18 cellular contexts compared by ENCODE assay signal in genomic region chr1:51714374-51715019, GRCh38.
DNase-seq lines count a peak whose midpoint lies in the region; ATAC-seq, FAIRE-seq and TF ChIP-seq lines count a peak whose summit lies in the region.
"Had no signal": no experiment of that assay in that cellular context is flagged by ENCODE, and none has a peak within 500 bp of the region (broad histone marks: within the 10 kb centered on the region; RNA-seq: fewer than 3 reads in every experiment).

No MANE protein-coding gene starts in this region.

- no peak for TF ChIP-seq POLR2A in H54 (IDR thresholded peaks at IDR 0.05; ENCODE audit: low read depth, low read length)

- no peak for DNase-seq in activated naive CD8-positive, alpha-beta T cell treated with anti-CD3 and anti-CD28 coated beads, Interleukin-2, amount 50 U/mL, for 24 hours
- DNase-seq in activated naive CD8-positive, alpha-beta T cell treated with anti-CD3 and anti-CD28 coated beads for 36 hours: no peak
- DNase-seq in H54 (ENCODE audit: insufficient read length, low spot score) (no peak), astrocyte (ENCODE audit: low read depth) (no peak), occipital lobe (lab: John Stamatoyannopoulos, UW) (no peak), brain microvascular endothelial cell (no peak)
- DNase-seq in stimulated activated effector memory CD8-positive, alpha-beta T cell treated with anti-CD3 and anti-CD28 coated beads, Interleukin-12 subunit alpha, Interleukin-12 subunit beta, amount 100 ng/mL, for 72 hours (ENCODE audit: low spot score in 2 of 2): no peak
- DNase-seq: ACHN; BE2C; CD4-positive, alpha-beta T cell; DMS53; Karpas-422; NCI-H187 treated with DMSO at 0.1 percent for 48 hours; NCI-H69; NK-92 treated with Interleukin-12 subunit alpha and Interleukin-12 subunit beta, amount 100 ng/mL, for 24 hours; RPMI8226; SIG-M5 had no signal

- no peak overlapping the region for H3K27ac Mint-ChIP-seq in activated naive CD8-positive, alpha-beta T cell treated with anti-CD3 and anti-CD28 coated beads, Interleukin-2, amount 50 U/mL, for 24 hours
- H3K27ac Mint-ChIP-seq in activated naive CD8-positive, alpha-beta T cell treated with anti-CD3 and anti-CD28 coated beads for 36 hours: no peak overlapping the region
- no peak overlapping the region for H3K27ac Mint-ChIP-seq in astrocyte (ENCODE audit: unreplicated experiment)
- no peak overlapping the region for H3K27ac Mint-ChIP-seq in stimulated activated effector memory CD8-positive, alpha-beta T cell treated with anti-CD3 and anti-CD28 coated beads, Interleukin-12 subunit alpha, Interleukin-12 subunit beta, amount 100 ng/mL, for 72 hours
- H3K27ac Mint-ChIP-seq: CD4-positive, alpha-beta T cell had no signal

- peaks cover 9% of the 10 kb centered on the region for H3K36me3 Mint-ChIP-seq in activated naive CD8-positive, alpha-beta T cell treated with anti-CD3 and anti-CD28 coated beads, Interleukin-2, amount 50 U/mL, for 24 hours (ENCODE audit: low read depth)
- H3K36me3 Mint-ChIP-seq in activated naive CD8-positive, alpha-beta T cell treated with anti-CD3 and anti-CD28 coated beads for 36 hours: peaks cover 23% of the 10 kb centered on the region
- peaks cover 10% of the 10 kb centered on the region for H3K36me3 Mint-ChIP-seq in astrocyte (ENCODE audit: low read depth, unreplicated experiment)
- H3K36me3 Mint-ChIP-seq in stimulated activated effector memory CD8-positive, alpha-beta T cell treated with anti-CD3 and anti-CD28 coated beads, Interleukin-12 subunit alpha, Interleukin-12 subunit beta, amount 100 ng/mL, for 72 hours: no peaks in the 10 kb centered on the region

- no peaks in the 10 kb centered on the region for H3K27me3 Mint-ChIP-seq in activated naive CD8-positive, alpha-beta T cell treated with anti-CD3 and anti-CD28 coated beads, Interleukin-2, amount 50 U/mL, for 24 hours
- no peaks in the 10 kb centered on the region for H3K27me3 Mint-ChIP-seq in activated naive CD8-positive, alpha-beta T cell treated with anti-CD3 and anti-CD28 coated beads for 36 hours
- no peaks in the 10 kb centered on the region for H3K27me3 Mint-ChIP-seq in astrocyte (ENCODE audit: low read depth, unreplicated experiment)
- H3K27me3 Mint-ChIP-seq: CD4-positive, alpha-beta T cell had no signal

- peaks cover 5% of the 10 kb centered on the region for H4K20me1 ChIP-seq in astrocyte (ENCODE audit: insufficient read depth, low read length)

- H3K79me2 ChIP-seq in astrocyte (ENCODE audit: insufficient read depth, low read length): peaks cover 6% of the 10 kb centered on the region

- in situ Hi-C loops in brain microvascular endothelial cell (cut with HindIII; ENCODE audit: low pct_ligation_motif_present, low sequenced_read_pairs): no loop called here

- FAIRE-seq in H54 (lab: Jason Lieb, UNC) (peak; percentile 38), astrocyte (lab: Jason Lieb, UNC) (peak; percentile 23)

- no peak overlapping the region for H3K4me3 Mint-ChIP-seq in activated naive CD8-positive, alpha-beta T cell treated with anti-CD3 and anti-CD28 coated beads, Interleukin-2, amount 50 U/mL, for 24 hours
- H3K4me3 Mint-ChIP-seq in activated naive CD8-positive, alpha-beta T cell treated with anti-CD3 and anti-CD28 coated beads for 36 hours: no peak overlapping the region
- H3K4me3 Mint-ChIP-seq in astrocyte (ENCODE audit: unreplicated experiment): no peak overlapping the region
- H3K4me3 Mint-ChIP-seq in stimulated activated effector memory CD8-positive, alpha-beta T cell treated with anti-CD3 and anti-CD28 coated beads, Interleukin-12 subunit alpha, Interleukin-12 subunit beta, amount 100 ng/mL, for 72 hours: no peak overlapping the region
- H3K4me3 Mint-ChIP-seq: CD4-positive, alpha-beta T cell had no signal

- TF ChIP-seq CTCF in astrocyte (IDR thresholded peaks at IDR 0.05; ENCODE audit: insufficient read depth, low read depth, low read length): no peak
- TF ChIP-seq CTCF in brain microvascular endothelial cell (IDR thresholded peaks at IDR 0.05; ENCODE audit: low read depth, low read length, missing control alignments): no peak

- ATAC-seq in activated naive CD8-positive, alpha-beta T cell treated with anti-CD3 and anti-CD28 coated beads, Interleukin-2, amount 50 U/mL, for 24 hours: peak; percentile 59
- peak; percentile 83 for ATAC-seq in stimulated activated effector memory CD8-positive, alpha-beta T cell treated with anti-CD3 and anti-CD28 coated beads, Interleukin-12 subunit alpha, Interleukin-12 subunit beta, amount 100 ng/mL, for 72 hours
- no peak for ATAC-seq in GM19397 (IDR thresholded peaks at IDR 0.05; ENCODE audit: unreplicated experiment)

- no peaks in the 10 kb centered on the region for H3K9me3 Mint-ChIP-seq in activated naive CD8-positive, alpha-beta T cell treated with anti-CD3 and anti-CD28 coated beads, Interleukin-2, amount 50 U/mL, for 24 hours
- no peaks in the 10 kb centered on the region for H3K9me3 Mint-ChIP-seq in activated naive CD8-positive, alpha-beta T cell treated with anti-CD3 and anti-CD28 coated beads for 36 hours
- H3K9me3 Mint-ChIP-seq in astrocyte (ENCODE audit: unreplicated experiment): peaks cover 7% of the 10 kb centered on the region
- H3K9me3 Mint-ChIP-seq in stimulated activated effector memory CD8-positive, alpha-beta T cell treated with anti-CD3 and anti-CD28 coated beads, Interleukin-12 subunit alpha, Interleukin-12 subunit beta, amount 100 ng/mL, for 72 hours: no peaks in the 10 kb centered on the region
- H3K9me3 Mint-ChIP-seq: CD4-positive, alpha-beta T cell had no signal

- H3K9ac ChIP-seq in astrocyte (ENCODE audit: low read length): no peak overlapping the region

- H3K4me2 ChIP-seq in astrocyte (ENCODE audit: low read length): no peak overlapping the region

- H3K9me3 ChIP-seq in astrocyte (ENCODE audit: insufficient read depth, low read depth, low read length): no peaks in the 10 kb centered on the region
- H3K9me3 ChIP-seq: BE2C had no signal

- H3K36me3 ChIP-seq in astrocyte (ENCODE audit: insufficient read depth, low read length) (no peaks in the 10 kb centered on the region), brain microvascular endothelial cell (replicated peaks) (no peaks in the 10 kb centered on the region)
- H3K36me3 ChIP-seq: BE2C had no signal

- no peak overlapping the region for H3K4me3 ChIP-seq in astrocyte (ENCODE audit: insufficient read depth, low read depth, low read length)
- no peak overlapping the region for H3K4me3 ChIP-seq in brain microvascular endothelial cell (ENCODE audit: low read depth, low read length)

- no peaks in the 10 kb centered on the region for H3K4me1 ChIP-seq in astrocyte (ENCODE audit: insufficient read depth, low read length)
- H3K4me1 ChIP-seq: BE2C had no signal

- H3K4me1 Mint-ChIP-seq in activated naive CD8-positive, alpha-beta T cell treated with anti-CD3 and anti-CD28 coated beads, Interleukin-2, amount 50 U/mL, for 24 hours: peaks cover 11% of the 10 kb centered on the region
- peaks cover 16% of the 10 kb centered on the region for H3K4me1 Mint-ChIP-seq in activated naive CD8-positive, alpha-beta T cell treated with anti-CD3 and anti-CD28 coated beads for 36 hours
- no peaks in the 10 kb centered on the region for H3K4me1 Mint-ChIP-seq in astrocyte (ENCODE audit: low read depth, unreplicated experiment)
- H3K4me1 Mint-ChIP-seq in stimulated activated effector memory CD8-positive, alpha-beta T cell treated with anti-CD3 and anti-CD28 coated beads, Interleukin-12 subunit alpha, Interleukin-12 subunit beta, amount 100 ng/mL, for 72 hours: peaks cover 13% of the 10 kb centered on the region

- H3K27ac ChIP-seq in astrocyte (ENCODE audit: low read depth, low read length) (no peak overlapping the region), brain microvascular endothelial cell (no peak overlapping the region)

- no peak overlapping the region for H2AFZ ChIP-seq in astrocyte (ENCODE audit: low read depth, low read length)

- H3K27me3 ChIP-seq in astrocyte (ENCODE audit: insufficient read depth, low read length) (no peaks in the 10 kb centered on the region), brain microvascular endothelial cell (replicated peaks) (no peaks in the 10 kb centered on the region)
- H3K27me3 ChIP-seq: BE2C had no signal
